Comparison of ENCODE assay signal across 8 cellular contexts in genomic region chr3:141646760-141647561, GRCh38.
DNase-seq lines count a peak whose midpoint lies in the region; ATAC-seq and TF ChIP-seq lines count a peak whose summit lies in the region.

No MANE protein-coding gene starts in this region.

- no peaks in the 10 kb centered on the region for H3K4me1 ChIP-seq in RWPE2 (ENCODE audit: insufficient read depth, poor library complexity, severe bottlenecking)
- H3K4me1 ChIP-seq in upper lobe of right lung: no peaks in the 10 kb centered on the region

- POLR2A ChIA-PET in naive thymus-derived CD8-positive, alpha-beta T cell (lab: Charles Lee): no interaction called here

- TF ChIP-seq EP300 in Ishikawa (IDR thresholded peaks at IDR 0.05; ENCODE audit: borderline replicate concordance): no peak

- TF ChIP-seq RAD21 in Ishikawa (IDR thresholded peaks at IDR 0.05; ENCODE audit: low read depth): no peak

- H3K9me3 ChIP-seq in RWPE2 (ENCODE audit: severe bottlenecking) (no peaks in the 10 kb centered on the region), upper lobe of right lung (no peaks in the 10 kb centered on the region)

- H3K27me3 Mint-ChIP-seq in naive thymus-derived CD8-positive, alpha-beta T cell: peaks cover 0 to 1% (median 0%) of the 10 kb centered on the region in 5 donors
- H3K27me3 Mint-ChIP-seq in activated T-helper 1 cell treated with anti-CD3 and anti-CD28 coated beads, Interleukin-12 subunit alpha, Interleukin-12 subunit beta, Interleukin-2, Interleukin-4 antibody, amounts not matched to agents 30 ng/mL and 10 ng/mL and 1 ng/mL, durations not matched to agents 14 hours and 24 hours and 36 hours (ENCODE audit: insufficient read depth): peaks cover 4% of the 10 kb centered on the region

- H3K36me3 Mint-ChIP-seq in naive thymus-derived CD8-positive, alpha-beta T cell: no peaks in the 10 kb centered on the region
- H3K36me3 Mint-ChIP-seq in activated T-helper 1 cell treated with anti-CD3 and anti-CD28 coated beads, Interleukin-12 subunit alpha, Interleukin-12 subunit beta, Interleukin-2, Interleukin-4 antibody, amounts not matched to agents 30 ng/mL and 10 ng/mL and 1 ng/mL, durations not matched to agents 14 hours and 24 hours and 36 hours (ENCODE audit: low read depth): no peaks in the 10 kb centered on the region

- H3K27ac Mint-ChIP-seq in naive thymus-derived CD8-positive, alpha-beta T cell: no peak overlapping the region
- no peak overlapping the region for H3K27ac Mint-ChIP-seq in activated T-helper 1 cell treated with anti-CD3 and anti-CD28 coated beads, Interleukin-12 subunit alpha, Interleukin-12 subunit beta, Interleukin-2, Interleukin-4 antibody, amounts not matched to agents 30 ng/mL and 10 ng/mL and 1 ng/mL, durations not matched to agents 14 hours and 24 hours and 36 hours

- H3K4me1 Mint-ChIP-seq in naive thymus-derived CD8-positive, alpha-beta T cell: peaks cover 0 to 5% (median 2%) of the 10 kb centered on the region in 4 donors
- H3K4me1 Mint-ChIP-seq in activated T-helper 1 cell treated with anti-CD3 and anti-CD28 coated beads, Interleukin-12 subunit alpha, Interleukin-12 subunit beta, Interleukin-2, Interleukin-4 antibody, amounts not matched to agents 30 ng/mL and 10 ng/mL and 1 ng/mL, durations not matched to agents 14 hours and 24 hours and 36 hours (ENCODE audit: low read depth): no peaks in the 10 kb centered on the region

- H3K4me3 ChIP-seq in RWPE2 (ENCODE audit: severe bottlenecking) (no peak overlapping the region), upper lobe of right lung (no peak overlapping the region)

- H3K27ac ChIP-seq in RWPE2 (ENCODE audit: poor library complexity, severe bottlenecking) (no peak overlapping the region), upper lobe of right lung (no peak overlapping the region)

- no peaks in the 10 kb centered on the region for H3K27me3 ChIP-seq in RWPE2 (ENCODE audit: insufficient read depth, poor library complexity, severe bottlenecking)
- H3K27me3 ChIP-seq in upper lobe of right lung: no peaks in the 10 kb centered on the region

- intact Hi-C loops in upper lobe of right lung (cut with DNase I): no loop called here
- intact Hi-C loops in activated T-helper 1 cell treated with anti-CD3 and anti-CD28 coated beads, Interleukin-12 subunit alpha, Interleukin-12 subunit beta, Interleukin-2, Interleukin-4 antibody, amounts not matched to agents 30 ng/mL and 10 ng/mL and 1 ng/mL, durations not matched to agents 14 hours and 24 hours and 36 hours (cut with micrococcal nuclease): no loop called here

- DNase-seq in Ammon's horn (ENCODE audit: low spot score) (peak; percentile 63), RWPE2 (ENCODE audit: low spot score) (no peak), glomerular endothelial cell (ENCODE audit: extremely low read depth, low read depth, low spot score) (peak; percentile 42), upper lobe of right lung (no peak)
- DNase-seq in naive thymus-derived CD8-positive, alpha-beta T cell: no peak
- DNase-seq in activated T-helper 1 cell treated with anti-CD3 and anti-CD28 coated beads, Interleukin-12 subunit alpha, Interleukin-12 subunit beta, Interleukin-2, Interleukin-4 antibody, amounts not matched to agents 30 ng/mL and 10 ng/mL and 1 ng/mL, durations not matched to agents 14 hours and 24 hours and 36 hours (ENCODE audit: low spot score): no peak

- no peaks in the 10 kb centered on the region for H3K9me3 Mint-ChIP-seq in naive thymus-derived CD8-positive, alpha-beta T cell
- H3K9me3 Mint-ChIP-seq in activated T-helper 1 cell treated with anti-CD3 and anti-CD28 coated beads, Interleukin-12 subunit alpha, Interleukin-12 subunit beta, Interleukin-2, Interleukin-4 antibody, amounts not matched to agents 30 ng/mL and 10 ng/mL and 1 ng/mL, durations not matched to agents 14 hours and 24 hours and 36 hours: no peaks in the 10 kb centered on the region

- ATAC-seq in RWPE2 (ENCODE audit: low read depth) (peak; percentile 90), upper lobe of right lung (peak; percentile 96), GM21723 (IDR thresholded peaks at IDR 0.05; ENCODE audit: unreplicated experiment) (no peak)
- no peak for ATAC-seq in naive thymus-derived CD8-positive, alpha-beta T cell

- no peak overlapping the region for H3K4me3 Mint-ChIP-seq in naive thymus-derived CD8-positive, alpha-beta T cell
- H3K4me3 Mint-ChIP-seq in activated T-helper 1 cell treated with anti-CD3 and anti-CD28 coated beads, Interleukin-12 subunit alpha, Interleukin-12 subunit beta, Interleukin-2, Interleukin-4 antibody, amounts not matched to agents 30 ng/mL and 10 ng/mL and 1 ng/mL, durations not matched to agents 14 hours and 24 hours and 36 hours: no peak overlapping the region

- TF ChIP-seq CTCF in RWPE2 (IDR thresholded peaks at IDR 0.05; ENCODE audit: poor library complexity, severe bottlenecking): no peak
- TF ChIP-seq CTCF in upper lobe of right lung (IDR thresholded peaks at IDR 0.05): no peak

- no peaks in the 10 kb centered on the region for H3K36me3 ChIP-seq in RWPE2 (ENCODE audit: low read depth)
- no peaks in the 10 kb centered on the region for H3K36me3 ChIP-seq in upper lobe of right lung

TF ChIP-seq in Ishikawa, 13 proteins besides CTCF, POLR2A, EP300 and RAD21:
- TF ChIP-seq NFIC (IDR thresholded peaks at IDR 0.05) (peak; percentile 48; the same call in 1 of the 2 replicates), YY1 (IDR thresholded peaks at IDR 0.05; ENCODE audit: low read depth) (no peak)

Comparison
In these comparisons a context has a peak if more than half of its experiments do, and no peak if none do; other contexts are left out.
1. DNase-seq: peak in Ammon's horn (single experiment) and glomerular endothelial cell (single experiment); none in RWPE2 (single experiment), upper lobe of right lung (single experiment), naive thymus-derived CD8-positive, alpha-beta T cell (0 of 10) and activated T-helper 1 cell treated with anti-CD3 and anti-CD28 coated beads, Interleukin-12 subunit alpha, Interleukin-12 subunit beta, Interleukin-2, Interleukin-4 antibody, amounts not matched to agents 30 ng/mL and 10 ng/mL and 1 ng/mL, durations not matched to agents 14 hours and 24 hours and 36 hours (single experiment).
2. ATAC-seq: peak in RWPE2 (single experiment) and upper lobe of right lung (single experiment); none in naive thymus-derived CD8-positive, alpha-beta T cell (0 of 2) and GM21723 (single experiment).